Comparison of ENCODE assay signal across 8 cellular contexts in genomic region chr7:26375604-26376207, GRCh38.
DNase-seq lines count a peak whose midpoint lies in the region; ATAC-seq, FAIRE-seq and TF ChIP-seq lines count a peak whose summit lies in the region.

No MANE protein-coding gene starts in this region.

- H3K4me3 ChIP-seq in PC-9 (peak overlapping the region; percentile 81; the same call in 1 of the 2 replicates), iPS-18c (ENCODE audit: insufficient read depth, low read depth, low read length) (peak overlapping the region; percentile 75), ovary (no peak overlapping the region)

- H3K4me1 ChIP-seq in PC-9 (replicated peaks; ENCODE audit: insufficient read depth), result peaks cover 8% of the 10 kb centered on the region
- peaks cover 2% of the 10 kb centered on the region for H3K4me1 ChIP-seq in ovary (ENCODE audit: insufficient read depth)

- H3K79me2 ChIP-seq in PC-9 (ENCODE audit: low read depth), result no peaks in the 10 kb centered on the region

- POLR2A ChIA-PET in PC-9 (lab: Charles Lee; ENCODE audit: unreplicated experiment), result interaction anchor here (0.7 kb wide), 1 partner anchor 263 kb away, joined by 5 read pairs; no protein-coding TSS in a partner anchor

- peak overlapping the region; percentile 90 for H3K4me3 Mint-ChIP-seq in type B pancreatic cell

- H4K20me1 ChIP-seq in PC-9 (ENCODE audit: insufficient read depth), result no peaks in the 10 kb centered on the region

- BruUV-seq in PC-9 (replicated peaks; lab: Mats Ljungman, UMichigan), result no TSS peak

- peak overlapping the region; percentile 51 for H3K27ac Mint-ChIP-seq in type B pancreatic cell

- H3K4me2 ChIP-seq in PC-9, result peak overlapping the region; percentile 80

- no peak for TF ChIP-seq CTCF in PC-9 (conservative IDR thresholded peaks at IDR 0.05)
- TF ChIP-seq CTCF in type B pancreatic cell (conservative IDR thresholded peaks at IDR 0.05), result no peak
- no peak for TF ChIP-seq CTCF in ovary (IDR thresholded peaks at IDR 0.05)

- FAIRE-seq in HTR-8/SVneo (lab: Jason Lieb, UNC), result no peak

- no peaks in the 10 kb centered on the region for H3K36me3 Mint-ChIP-seq in type B pancreatic cell

- CTCF ChIA-PET in PC-9 (lab: Charles Lee), result interaction anchor here (0.6 to 0.7 kb wide), 3 partner anchors 225 to 782 kb away, joined by 3 to 5 read pairs (median 3); no protein-coding TSS in a partner anchor

- H3K27me3 ChIP-seq in PC-9 (ENCODE audit: insufficient read depth, low read depth), result no peaks in the 10 kb centered on the region
- H3K27me3 ChIP-seq in ovary, result peaks cover 4% of the 10 kb centered on the region

- H3F3A ChIP-seq in PC-9 (ENCODE audit: insufficient read depth, low read depth), result peaks cover 20% of the 10 kb centered on the region; the same call in 1 of the 2 replicates

- no peak for TF ChIP-seq POLR2A in ovary (IDR thresholded peaks at IDR 0.05)

- H3K9me3 ChIP-seq in PC-9 (ENCODE audit: insufficient read depth, low read depth) (no peaks in the 10 kb centered on the region), iPS-18c (ENCODE audit: control insufficient read depth, insufficient read depth, low read length) (no peaks in the 10 kb centered on the region), ovary (no peaks in the 10 kb centered on the region)

- no peaks in the 10 kb centered on the region for H3K9me3 Mint-ChIP-seq in type B pancreatic cell

- H3K27me3 Mint-ChIP-seq in type B pancreatic cell, result peaks cover 29% of the 10 kb centered on the region

- DNase-seq in NCI-H1694 treated with DMSO at 0.1 percent for 48 hours (lab: John Stamatoyannopoulos, UW), result peak; percentile 41
- no peak for DNase-seq in NCI-H1694 (lab: John Stamatoyannopoulos, UW)
- peak in 1 of 2 experiments; percentile 16 for DNase-seq in PC-9
- no peak for DNase-seq in type B pancreatic cell (ENCODE audit: extremely low spot score, unreplicated experiment)
- DNase-seq in ovary, result no peak
- DNase-seq in HTR-8/SVneo (ENCODE audit: insufficient read length, low spot score), result no peak

- peak; percentile 15 for ATAC-seq in HG02852 (IDR thresholded peaks at IDR 0.05; ENCODE audit: unreplicated experiment)

- TF ChIP-seq EP300 in ovary (IDR thresholded peaks at IDR 0.05), result no peak

- no peaks in the 10 kb centered on the region for H3K9me2 ChIP-seq in PC-9 (ENCODE audit: insufficient read depth)

- H3K27ac ChIP-seq in PC-9, result no peak overlapping the region
- no peak overlapping the region for H3K27ac ChIP-seq in ovary

- intact Hi-C loops in PC-9 (cut with micrococcal nuclease; ENCODE audit: unreplicated experiment), result loop anchor here (5.0 kb wide), 1 partner anchor 227 kb away; no protein-coding TSS in a partner anchor
- intact Hi-C loops in ovary (cut with DNase I), result loop anchor here in 2 of 4 donors (10.0 kb wide), 2 partner anchors 289 to 789 kb away; partner anchors contain the start of gene HOXA9 (in 1 of the 2)

- WGBS in ovary, 3 donors, result 12 to 14% (median 13%) methylated on average over 23 of the region's 23 CpGs

- H3K36me3 ChIP-seq in PC-9 (ENCODE audit: low read depth) (no peaks in the 10 kb centered on the region), ovary (no peaks in the 10 kb centered on the region)

- no peaks in the 10 kb centered on the region for H3K4me1 Mint-ChIP-seq in type B pancreatic cell (ENCODE audit: unreplicated experiment)

- H2AFZ ChIP-seq in PC-9, result peak overlapping the region; percentile 97
